17 cellular contexts compared by ENCODE assay signal in genomic region chr14:105894125-105894977, GRCh38.
DNase-seq lines count a peak whose midpoint lies in the region; ATAC-seq lines count a peak whose summit lies in the region.
"Had no signal": no experiment of that assay in that cellular context is flagged by ENCODE, and none has a peak within 500 bp of the region (broad histone marks: within the 10 kb centered on the region; RNA-seq: fewer than 3 reads in every experiment).

No MANE protein-coding gene starts in this region.

- no peak overlapping the region for H3K14ac ChIP-seq in neuronal stem cell (ENCODE audit: low read length)

- H3K9me3 Mint-ChIP-seq in stimulated activated effector memory CD8-positive, alpha-beta T cell treated with anti-CD3 and anti-CD28 coated beads, Interleukin-12 subunit alpha, Interleukin-12 subunit beta, amount 100 ng/mL, for 72 hours, result no peaks in the 10 kb centered on the region
- H3K9me3 Mint-ChIP-seq: activated CD8-positive, alpha-beta T cell treated with anti-CD3 and anti-CD28 coated beads for 36 hours had no signal

- no peak overlapping the region for H3K4me2 ChIP-seq in neuronal stem cell (ENCODE audit: insufficient read depth, low read length, poor library complexity, severe bottlenecking)
- H3K4me2 ChIP-seq: BLaER1 treated with 17β-estradiol and CSF1 and Interleukin-3, amounts not matched to agents 10 nM and 100 nM had no signal

- no peak overlapping the region for H3K27ac ChIP-seq in neuronal stem cell (replicated peaks; ENCODE audit: low read length)
- H3K27ac ChIP-seq: 22Rv1; BLaER1 treated with 17β-estradiol and CSF1 and Interleukin-3, amounts not matched to agents 10 nM and 100 nM; parathyroid adenoma had no signal

- H3K4me1 ChIP-seq in neuronal stem cell (ENCODE audit: control insufficient read depth in 2 of 2, insufficient read depth in 1 of 2, low read depth in 1 of 2, low read length in 2 of 2), result no peaks in the 10 kb centered on the region
- H3K4me1 ChIP-seq: BLaER1 treated with 17β-estradiol and CSF1 and Interleukin-3, amounts not matched to agents 10 nM and 100 nM; parathyroid adenoma had no signal

- no peak overlapping the region for H3K18ac ChIP-seq in neuronal stem cell (ENCODE audit: low read length)

- no peak overlapping the region for H2BK5ac ChIP-seq in neuronal stem cell (ENCODE audit: low read length)

- H3K27me3 Mint-ChIP-seq in T-helper 17 cell, result peaks cover 42% of the 10 kb centered on the region
- H3K27me3 Mint-ChIP-seq: activated CD8-positive, alpha-beta T cell treated with anti-CD3 and anti-CD28 coated beads for 36 hours had no signal

- DNase-seq in activated CD4-positive, CD25-positive, alpha-beta regulatory T cell treated with anti-CD3 and anti-CD28 coated beads, Interleukin-2, amount 50 U/mL, for 72 hours, result peak; percentile 15
- peak in 2 of 3 donors; percentile 1 to 5 for DNase-seq in T-helper 17 cell
- DNase-seq in islet precursor cell, result peak; percentile 22
- DNase-seq in stimulated activated effector memory CD8-positive, alpha-beta T cell treated with anti-CD3 and anti-CD28 coated beads, Interleukin-12 subunit alpha, Interleukin-12 subunit beta, amount 100 ng/mL, for 72 hours (ENCODE audit: low spot score in 2 of 2), result no peak
- DNase-seq in neuronal stem cell (ENCODE audit: low spot score), result no peak
- no peak for DNase-seq in NCI-H1092 (lab: John Stamatoyannopoulos, UW)
- DNase-seq: activated CD8-positive, alpha-beta T cell treated with anti-CD3 and anti-CD28 coated beads for 36 hours; activated gamma-delta T cell treated with Interleukin-2 at 50 U/mL for 16 hours; DMS 273 treated with DMSO at 0.1 percent for 48 hours; foreskin fibroblast; NCI-H1417 had no signal

- H3K36me3 ChIP-seq in neuronal stem cell (replicated peaks in 1 of 2; ENCODE audit: control insufficient read depth in 2 of 2, insufficient read depth in 2 of 2, low read length in 2 of 2), result no peaks in the 10 kb centered on the region
- H3K36me3 ChIP-seq: BLaER1 treated with 17β-estradiol and CSF1 and Interleukin-3, amounts not matched to agents 10 nM and 100 nM had no signal

- H3K4ac ChIP-seq in neuronal stem cell (ENCODE audit: low read length), result no peak overlapping the region

- H3K4me3 Mint-ChIP-seq in T-helper 17 cell, result no peak overlapping the region
- no peak overlapping the region for H3K4me3 Mint-ChIP-seq in stimulated activated effector memory CD8-positive, alpha-beta T cell treated with anti-CD3 and anti-CD28 coated beads, Interleukin-12 subunit alpha, Interleukin-12 subunit beta, amount 100 ng/mL, for 72 hours
- H3K4me3 Mint-ChIP-seq: activated CD8-positive, alpha-beta T cell treated with anti-CD3 and anti-CD28 coated beads for 36 hours had no signal

- H3K4me3 ChIP-seq in neuronal stem cell (ENCODE audit: low read length in 2 of 2), result no peak overlapping the region
- H3K4me3 ChIP-seq: BLaER1 treated with 17β-estradiol and CSF1 and Interleukin-3, amounts not matched to agents 10 nM and 100 nM had no signal

- WGBS in neuronal stem cell (ENCODE audit: extremely low coverage in 2 of 2, insufficient read length in 2 of 2, insufficient replicate concordance in 1 of 2), 2 donors, result no CpG with 5 or more reads among the region's 19 CpGs

- no peak overlapping the region for H4K91ac ChIP-seq in neuronal stem cell (ENCODE audit: low read depth, low read length, poor library complexity)

- H3K4me1 Mint-ChIP-seq in T-helper 17 cell, result no peaks in the 10 kb centered on the region
- peaks cover 5% of the 10 kb centered on the region for H3K4me1 Mint-ChIP-seq in stimulated activated effector memory CD8-positive, alpha-beta T cell treated with anti-CD3 and anti-CD28 coated beads, Interleukin-12 subunit alpha, Interleukin-12 subunit beta, amount 100 ng/mL, for 72 hours

- no peak overlapping the region for H3K23ac ChIP-seq in neuronal stem cell (ENCODE audit: low read depth, low read length, poor library complexity)

- H3K9me3 ChIP-seq in T-helper 17 cell (ENCODE audit: control insufficient read depth, low read length, poor library complexity, severe bottlenecking) (no peaks in the 10 kb centered on the region), neuronal stem cell (replicated peaks in 1 of 2; ENCODE audit: control insufficient read depth in 2 of 2, insufficient read depth in 1 of 2, low read depth in 1 of 2, low read length in 2 of 2) (peaks cover 0 to 40% of the 10 kb centered on the region in 2 donors)
- H3K9me3 ChIP-seq: BLaER1 treated with 17β-estradiol and CSF1 and Interleukin-3, amounts not matched to agents 10 nM and 100 nM had no signal

- H2BK15ac ChIP-seq in neuronal stem cell (ENCODE audit: low read length), result no peak overlapping the region

- no peak for ATAC-seq in activated CD4-positive, CD25-positive, alpha-beta regulatory T cell treated with anti-CD3 and anti-CD28 coated beads, Interleukin-2, amount 50 U/mL, for 24 hours
- no peak for ATAC-seq in T-helper 17 cell
- ATAC-seq in stimulated activated effector memory CD8-positive, alpha-beta T cell treated with anti-CD3 and anti-CD28 coated beads, Interleukin-12 subunit alpha, Interleukin-12 subunit beta, amount 100 ng/mL, for 72 hours, result no peak
- no peak for ATAC-seq in GM19023 (IDR thresholded peaks at IDR 0.05; ENCODE audit: unreplicated experiment)
- ATAC-seq: activated CD8-positive, alpha-beta T cell treated with anti-CD3 and anti-CD28 coated beads for 36 hours; HCT116 had no signal

- no peak overlapping the region for H3K27ac Mint-ChIP-seq in T-helper 17 cell
- H3K27ac Mint-ChIP-seq in stimulated activated effector memory CD8-positive, alpha-beta T cell treated with anti-CD3 and anti-CD28 coated beads, Interleukin-12 subunit alpha, Interleukin-12 subunit beta, amount 100 ng/mL, for 72 hours, result peak overlapping the region; percentile 20
- H3K27ac Mint-ChIP-seq: activated CD8-positive, alpha-beta T cell treated with anti-CD3 and anti-CD28 coated beads for 36 hours had no signal

- no peak overlapping the region for H2AFZ ChIP-seq in neuronal stem cell (ENCODE audit: low read length)
- H2AFZ ChIP-seq: parathyroid adenoma had no signal

- H3K79me1 ChIP-seq in neuronal stem cell (ENCODE audit: low read depth, low read length), result no peaks in the 10 kb centered on the region

- no peak overlapping the region for H4K8ac ChIP-seq in neuronal stem cell (ENCODE audit: low read depth, low read length)

- H2AK5ac ChIP-seq in neuronal stem cell (ENCODE audit: low read depth, low read length), result no peak overlapping the region

- H2BK120ac ChIP-seq in neuronal stem cell (ENCODE audit: low read depth, low read length), result no peak overlapping the region

- H2BK12ac ChIP-seq in neuronal stem cell (ENCODE audit: low read length), result no peak overlapping the region

- peaks cover 0 to 7% (median 0%) of the 10 kb centered on the region in 3 experiments for H3K27me3 ChIP-seq in neuronal stem cell (ENCODE audit: control insufficient read depth in 3 of 3, insufficient read depth in 3 of 3, low read depth in 1 of 3, low read length in 3 of 3)
- H3K27me3 ChIP-seq: BLaER1 treated with 17β-estradiol and CSF1 and Interleukin-3, amounts not matched to agents 10 nM and 100 nM had no signal

- H3K36me3 Mint-ChIP-seq in T-helper 17 cell (ENCODE audit: low read depth), result no peaks in the 10 kb centered on the region
- H3K36me3 Mint-ChIP-seq in stimulated activated effector memory CD8-positive, alpha-beta T cell treated with anti-CD3 and anti-CD28 coated beads, Interleukin-12 subunit alpha, Interleukin-12 subunit beta, amount 100 ng/mL, for 72 hours, result no peaks in the 10 kb centered on the region

- H3K9ac ChIP-seq in neuronal stem cell (ENCODE audit: low read depth, low read length, poor library complexity), result no peak overlapping the region
- H3K9ac ChIP-seq: BLaER1 treated with 17β-estradiol and CSF1 and Interleukin-3, amounts not matched to agents 10 nM and 100 nM; parathyroid adenoma had no signal

Comparison
In these comparisons a context has a peak if more than half of its experiments do, and no peak if none do; other contexts are left out.
1. DNase-seq: peak in activated CD4-positive, CD25-positive, alpha-beta regulatory T cell treated with anti-CD3 and anti-CD28 coated beads, Interleukin-2, amount 50 U/mL, for 72 hours (single experiment), T-helper 17 cell (2 of 3) and islet precursor cell (single experiment); none in stimulated activated effector memory CD8-positive, alpha-beta T cell treated with anti-CD3 and anti-CD28 coated beads, Interleukin-12 subunit alpha, Interleukin-12 subunit beta, amount 100 ng/mL, for 72 hours (0 of 2), neuronal stem cell (single experiment) and NCI-H1092 (single experiment).